ENCODE assay signal across 1 cellular context in genomic region chr17:50358177-50358576, GRCh38.
A peak's percentile ranks its signal among the peaks of the same experiment; 100 is the strongest.
TF ChIP-seq lines count a peak whose summit lies in the region.

No MANE protein-coding gene starts in this region.

TF ChIP-seq in K562, 482 proteins besides CTCF, POLR2A, EP300 and RAD21:
- TF ChIP-seq FOXK2 (conservative IDR thresholded peaks at IDR 0.05 in 1 of 2, IDR thresholded peaks at IDR 0.05 in 1 of 2; ENCODE audit: low read depth in 2 of 2), result no peak
- TF ChIP-seq ZNF764 (CRISPR knock-in tag; IDR thresholded peaks at IDR 0.05; ENCODE audit: low read depth), result no peak
- TF ChIP-seq RBFOX2 (IDR thresholded peaks at IDR 0.05; ENCODE audit: low read depth, low read length), result 0 out of 2 replicates have a peak, but pooled peaks have one; percentile 30
- no peak for TF ChIP-seq E2F5 (CRISPR knock-in tag; IDR thresholded peaks at IDR 0.05)
- no peak for TF ChIP-seq AFF4 (CRISPR knock-in tag; IDR thresholded peaks at IDR 0.05)
- TF ChIP-seq POLR2G (IDR thresholded peaks at IDR 0.05; ENCODE audit: low read depth, low read length), result peak; percentile 37; the same call in 1 of the 2 replicates
- no peak for TF ChIP-seq ZNF75A (CRISPR knock-in tag; IDR thresholded peaks at IDR 0.05)
